Comparison of ENCODE assay signal across 8 cellular contexts in the genomic region with DNA sequence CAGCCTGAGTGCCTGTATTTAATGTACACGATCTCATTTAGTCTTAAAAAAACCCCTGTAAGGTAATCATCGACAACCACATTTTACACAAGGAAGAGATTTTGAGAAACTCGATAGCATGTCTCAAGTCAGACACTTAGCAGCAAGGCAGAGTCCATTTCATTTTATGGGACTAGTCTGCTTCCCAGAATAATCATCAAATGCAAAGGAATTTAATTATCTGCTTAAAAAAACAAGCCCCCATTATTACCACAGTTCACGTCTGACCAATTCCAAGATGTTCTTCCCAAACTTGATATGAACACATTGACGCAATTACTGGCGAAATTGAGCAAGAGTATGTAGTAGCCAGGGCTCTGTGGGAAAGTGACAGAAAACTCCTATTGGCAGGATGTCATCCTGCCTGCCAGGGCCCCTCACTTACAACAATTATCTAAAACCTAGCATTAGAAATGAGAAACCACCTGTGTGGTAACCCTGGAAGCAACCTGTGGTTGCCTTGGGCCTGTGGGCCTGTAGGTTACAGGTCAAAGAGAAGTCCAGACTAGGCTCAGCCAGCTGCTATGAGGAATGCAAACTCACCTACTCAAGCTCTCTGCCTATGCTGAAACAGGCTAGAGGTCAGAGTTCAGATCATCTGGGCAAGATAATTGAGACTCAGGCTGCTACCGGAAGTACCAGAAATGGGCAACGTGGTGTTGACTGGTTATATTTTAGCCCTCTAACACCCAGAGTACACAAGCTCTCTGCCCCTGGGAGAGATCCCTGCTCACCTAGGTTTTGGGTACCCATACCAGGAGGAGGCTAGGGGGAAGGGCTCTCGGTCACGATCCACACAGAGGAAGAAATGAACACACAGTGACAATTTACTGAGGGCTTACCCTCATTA. TPM values are rescaled to one million over a fixed set of nuclear protein-coding genes. Genes with fewer than 3 reads are reported as not detected.
DNase-seq lines count a peak whose midpoint lies in the region; ATAC-seq and TF ChIP-seq lines count a peak whose summit lies in the region.

No MANE protein-coding gene starts in this region.

- H3K9me3 ChIP-seq in ES-I3 (ENCODE audit: control insufficient read depth, insufficient read depth, low read length) (no peaks in the 10 kb centered on the region), right atrium auricular region (no peaks in the 10 kb centered on the region)

- H3K36me3 Mint-ChIP-seq in activated naive CD8-positive, alpha-beta T cell: no peaks in the 10 kb centered on the region

- H3K9me3 Mint-ChIP-seq in activated naive CD8-positive, alpha-beta T cell (ENCODE audit: low read depth): no peaks in the 10 kb centered on the region

- H3K4me3 ChIP-seq in right atrium auricular region (peak overlapping the region; percentile 79 to 92), skin epidermis (peak overlapping the region; percentile 55 to 92 (median 84))

- H3K27ac Mint-ChIP-seq in activated naive CD8-positive, alpha-beta T cell: peak overlapping the region; percentile 93

- no peaks in the 10 kb centered on the region for H3K27me3 ChIP-seq in right atrium auricular region

- peak overlapping the region; percentile 93 for H3K4me3 Mint-ChIP-seq in activated naive CD8-positive, alpha-beta T cell

- H3K36me3 ChIP-seq in ES-I3 (ENCODE audit: insufficient read depth, low read length) (no peaks in the 10 kb centered on the region), right atrium auricular region (no peaks in the 10 kb centered on the region)

- peak; percentile 16 for ATAC-seq in GM21367 (IDR thresholded peaks at IDR 0.05; ENCODE audit: unreplicated experiment)
- no peak for ATAC-seq in HG03039 (IDR thresholded peaks at IDR 0.05; ENCODE audit: unreplicated experiment)
- ATAC-seq in GM21717 (IDR thresholded peaks at IDR 0.05; ENCODE audit: unreplicated experiment): no peak

- H3K4me1 ChIP-seq in ES-I3 (ENCODE audit: insufficient read depth, low read length) (peaks cover 12% of the 10 kb centered on the region; the same call in 1 of the 2 replicates), right atrium auricular region (peaks cover 0 to 52% of the 10 kb centered on the region in 2 donors)

- H3K27ac ChIP-seq in right atrium auricular region (peak overlapping the region; percentile 99), skin epidermis (peak overlapping the region; percentile 81 to 99 (median 96))

- no peaks in the 10 kb centered on the region for H3K27me3 Mint-ChIP-seq in activated naive CD8-positive, alpha-beta T cell

- H3K4me1 Mint-ChIP-seq in activated naive CD8-positive, alpha-beta T cell (ENCODE audit: low read depth): peaks cover 72% of the 10 kb centered on the region

- DNase-seq in NAMALWA (ENCODE audit: low spot score) (peak; percentile 77), right atrium auricular region (ENCODE audit: low spot score) (peak; percentile 85)

- peak overlapping the region; percentile 80; the same call in 1 of the 2 replicates for H3K9ac ChIP-seq in ES-I3 (ENCODE audit: low read depth, low read length)

- TF ChIP-seq CTCF in right atrium auricular region (IDR thresholded peaks at IDR 0.05): no peak

RNA-seq across cellular contexts. Expression of a gene that starts 1.6 kb away (rescaled TPM):
- 10 to 100 TPM; 57.6 to 76.1 TPM for total RNA-seq in right atrium auricular region
